1 cellular context compared by ENCODE assay signal in the genomic region with DNA sequence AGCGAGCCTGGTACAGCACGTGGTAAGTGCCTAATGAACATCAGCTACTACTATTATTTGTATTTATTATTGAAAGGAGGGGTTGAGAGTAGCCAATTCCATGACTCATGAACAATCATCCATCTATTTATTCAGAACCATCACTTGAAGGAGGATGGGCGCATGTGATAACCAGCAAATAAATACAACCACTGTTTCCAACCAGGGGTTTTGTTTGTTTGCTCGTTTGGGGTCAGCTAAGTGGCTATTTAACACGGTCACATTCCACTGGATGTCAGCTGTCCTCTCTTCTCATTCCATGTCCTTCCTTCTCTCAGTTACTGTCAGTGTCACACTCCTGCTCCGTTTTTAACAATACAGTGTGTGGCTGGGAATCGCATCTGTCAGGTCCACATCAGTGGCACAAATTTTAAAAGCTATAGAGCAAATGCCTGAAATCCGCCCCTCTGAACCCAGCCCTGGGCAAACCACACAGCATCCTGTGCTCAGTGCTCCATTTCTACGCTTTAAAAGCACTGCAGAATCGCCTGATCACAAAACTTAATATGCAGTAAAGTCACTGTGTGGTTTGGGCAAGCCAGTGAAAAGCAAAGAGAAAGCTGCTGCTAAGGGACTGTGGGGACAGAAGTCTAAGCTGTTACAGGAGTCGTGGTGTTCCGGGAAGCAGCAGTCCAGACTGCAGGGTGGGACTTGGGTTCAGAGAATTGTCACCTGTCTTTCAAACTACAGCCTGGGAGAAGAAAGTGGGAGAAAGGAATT.
TF ChIP-seq lines count a peak whose summit lies in the region.

No MANE protein-coding gene starts in this region.

TF ChIP-seq in liver, 16 proteins besides CTCF, POLR2A, EP300 and RAD21 (continued from another document):
- TF ChIP-seq, protein P1, sequence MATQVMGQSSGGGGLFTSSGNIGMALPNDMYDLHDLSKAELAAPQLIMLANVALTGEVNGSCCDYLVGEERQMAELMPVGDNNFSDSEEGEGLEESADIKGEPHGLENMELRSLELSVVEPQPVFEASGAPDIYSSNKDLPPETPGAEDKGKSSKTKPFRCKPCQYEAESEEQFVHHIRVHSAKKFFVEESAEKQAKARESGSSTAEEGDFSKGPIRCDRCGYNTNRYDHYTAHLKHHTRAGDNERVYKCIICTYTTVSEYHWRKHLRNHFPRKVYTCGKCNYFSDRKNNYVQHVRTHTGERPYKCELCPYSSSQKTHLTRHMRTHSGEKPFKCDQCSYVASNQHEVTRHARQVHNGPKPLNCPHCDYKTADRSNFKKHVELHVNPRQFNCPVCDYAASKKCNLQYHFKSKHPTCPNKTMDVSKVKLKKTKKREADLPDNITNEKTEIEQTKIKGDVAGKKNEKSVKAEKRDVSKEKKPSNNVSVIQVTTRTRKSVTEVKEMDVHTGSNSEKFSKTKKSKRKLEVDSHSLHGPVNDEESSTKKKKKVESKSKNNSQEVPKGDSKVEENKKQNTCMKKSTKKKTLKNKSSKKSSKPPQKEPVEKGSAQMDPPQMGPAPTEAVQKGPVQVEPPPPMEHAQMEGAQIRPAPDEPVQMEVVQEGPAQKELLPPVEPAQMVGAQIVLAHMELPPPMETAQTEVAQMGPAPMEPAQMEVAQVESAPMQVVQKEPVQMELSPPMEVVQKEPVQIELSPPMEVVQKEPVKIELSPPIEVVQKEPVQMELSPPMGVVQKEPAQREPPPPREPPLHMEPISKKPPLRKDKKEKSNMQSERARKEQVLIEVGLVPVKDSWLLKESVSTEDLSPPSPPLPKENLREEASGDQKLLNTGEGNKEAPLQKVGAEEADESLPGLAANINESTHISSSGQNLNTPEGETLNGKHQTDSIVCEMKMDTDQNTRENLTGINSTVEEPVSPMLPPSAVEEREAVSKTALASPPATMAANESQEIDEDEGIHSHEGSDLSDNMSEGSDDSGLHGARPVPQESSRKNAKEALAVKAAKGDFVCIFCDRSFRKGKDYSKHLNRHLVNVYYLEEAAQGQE (IDR thresholded peaks at IDR 0.05), result no peak
- TF ChIP-seq NR2F2 (IDR thresholded peaks at IDR 0.05), result no peak
